15 cellular contexts compared by ENCODE assay signal in the genomic region with DNA sequence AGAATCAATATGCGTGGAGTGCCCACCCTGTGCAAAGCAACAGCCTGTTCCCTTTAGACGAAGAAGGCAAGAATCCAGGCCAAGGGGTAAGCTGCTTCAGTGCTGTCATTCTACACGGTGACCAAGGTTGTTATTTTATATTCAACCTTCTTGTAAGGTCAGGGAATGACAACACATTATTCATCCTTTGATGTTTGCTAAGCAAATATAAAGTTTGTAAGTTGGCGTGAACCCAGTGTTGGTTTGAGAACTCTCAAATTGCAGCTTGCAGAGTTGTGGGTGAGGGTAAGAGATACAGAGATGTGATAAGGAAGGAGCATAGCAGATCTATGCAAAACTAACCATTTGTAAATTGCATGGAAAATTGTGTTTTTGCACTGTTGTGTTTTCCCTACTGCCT.
DNase-seq lines count a peak whose midpoint lies in the region; TF ChIP-seq lines count a peak whose summit lies in the region.
"Had no signal": no experiment of that assay in that cellular context is flagged by ENCODE, and none has a peak within 500 bp of the region (broad histone marks: within the 10 kb centered on the region; RNA-seq: fewer than 3 reads in every experiment).

No MANE protein-coding gene starts in this region.

- H3K27me3 Mint-ChIP-seq in mesothelial cell of epicardium (ENCODE audit: low read depth), result no peaks in the 10 kb centered on the region
- H3K27me3 Mint-ChIP-seq: activated CD8-positive, alpha-beta memory T cell treated with anti-CD3 and anti-CD28 coated beads, Interleukin-2, amount 10 ng/mL, durations not matched to agents 7 days and 5 days had no signal

- no peak overlapping the region for H3K4me3 ChIP-seq in LNCaP clone FGC (ENCODE audit: low read depth, low read length)
- H3K4me3 ChIP-seq: esophagus muscularis mucosa, HAP-1, heart right ventricle had no signal

- H3K27ac Mint-ChIP-seq in mesothelial cell of epicardium, result peak overlapping the region; percentile 11

- H3K4me3 Mint-ChIP-seq in mesothelial cell of epicardium, result no peak overlapping the region
- H3K4me3 Mint-ChIP-seq: activated CD8-positive, alpha-beta memory T cell treated with anti-CD3 and anti-CD28 coated beads, Interleukin-2, amount 10 ng/mL, durations not matched to agents 7 days and 5 days had no signal

- H3K36me3 Mint-ChIP-seq in mesothelial cell of epicardium, result no peaks in the 10 kb centered on the region

- DNase-seq in Caki2 (ENCODE audit: low read depth), result peak; percentile 52
- DNase-seq in LNCaP clone FGC (ENCODE audit: low read depth), result peak; percentile 94
- peak; percentile 10 for DNase-seq in astrocyte of the hippocampus (ENCODE audit: low read depth, low spot score)
- DNase-seq in mesothelial cell of epicardium (ENCODE audit: low spot score in 2 of 2, unreplicated experiment in 2 of 2), result no peak
- DNase-seq in pons (ENCODE audit: low spot score), result no peak
- no peak for DNase-seq in NCI-H748 (lab: John Stamatoyannopoulos, UW; ENCODE audit: unreplicated experiment)
- no peak for DNase-seq in dedifferentiated amniotic fluid mesenchymal stem cell (ENCODE audit: extremely low spot score)
- DNase-seq in NCI-H82 (lab: John Stamatoyannopoulos, UW), result no peak
- DNase-seq: activated CD8-positive, alpha-beta memory T cell treated with anti-CD3 and anti-CD28 coated beads, Interleukin-2, amount 10 ng/mL, durations not matched to agents 7 days and 5 days; heart right ventricle; left cardiac atrium; SHP77 treated with DMSO at 0.1 percent for 48 hours; stimulated activated naive CD4-positive, alpha-beta T cell treated with Interleukin-2 at 50 U/mL for 16 hours had no signal

- peaks cover 32% of the 10 kb centered on the region for H3K4me1 Mint-ChIP-seq in mesothelial cell of epicardium

- TF ChIP-seq CTCF in LNCaP clone FGC (IDR thresholded peaks at IDR 0.05; ENCODE audit: control insufficient read depth, extremely low read depth, insufficient read depth) (no peak), mesothelial cell of epicardium (IDR thresholded peaks at IDR 0.05; ENCODE audit: unreplicated experiment) (no peak)

- in situ Hi-C loops in Caki2 (cut with HindIII; ENCODE audit: low pct_unique_long_range_greater_than_20kb, low sequenced_read_pairs), result no loop called here

- H3K9me3 Mint-ChIP-seq in mesothelial cell of epicardium, result no peaks in the 10 kb centered on the region

Comparison
In these comparisons a context has a peak if more than half of its experiments do, and no peak if none do; other contexts are left out.
1. DNase-seq: peak in Caki2 (single experiment), LNCaP clone FGC (single experiment) and astrocyte of the hippocampus (single experiment); none in mesothelial cell of epicardium (0 of 2), pons (single experiment), NCI-H748 (single experiment), dedifferentiated amniotic fluid mesenchymal stem cell (single experiment) and NCI-H82 (single experiment).